21 cellular contexts compared by ENCODE assay signal in genomic region chr11:16403448-16403803, GRCh38. TPM values are rescaled to one million over a fixed set of nuclear protein-coding genes. Genes with fewer than 3 reads are reported as not detected.
DNase-seq lines count a peak whose midpoint lies in the region; ATAC-seq, FAIRE-seq and TF ChIP-seq lines count a peak whose summit lies in the region.
"Had no signal": no experiment of that assay in that cellular context is flagged by ENCODE, and none has a peak within 500 bp of the region (broad histone marks: within the 10 kb centered on the region; RNA-seq: fewer than 3 reads in every experiment).

No MANE protein-coding gene starts in this region.

- 13% methylated on average over 2 of the region's 2 CpGs; no CpG with 5 or more reads in 1 of the 2 experiments for WGBS in endodermal cell (ENCODE audit: insufficient coverage in 1 of 2, insufficient read length in 1 of 2), 2 experiments
- 33 to 44% methylated on average over 2 of the region's 2 CpGs for WGBS in testis, 2 donors

- no peak for TF ChIP-seq POLR2A in testis (IDR thresholded peaks at IDR 0.05)

- no peak overlapping the region for H3K4me3 ChIP-seq in GM23338
- H3K4me3 ChIP-seq in endodermal cell (ENCODE audit: low read length) = no peak overlapping the region
- no peak overlapping the region for H3K4me3 ChIP-seq in testis
- H3K4me3 ChIP-seq: BLaER1 had no signal

- POLR2A ChIA-PET in WTC11 (lab: Charles Lee) = no interaction called here

- 0 out of 3 replicates have a peak overlapping the region, but pooled peaks have one; percentile 6 for H3K4me3 Mint-ChIP-seq in GM23338
- H3K4me3 Mint-ChIP-seq in WTC11 = no peak overlapping the region
- H3K4me3 Mint-ChIP-seq in endodermal cell = no peak overlapping the region
- H3K4me3 Mint-ChIP-seq in nephron = no peak overlapping the region
- H3K4me3 Mint-ChIP-seq: CD8-positive, alpha-beta T cell had no signal

- no peaks in the 10 kb centered on the region for H3K9me3 ChIP-seq in endodermal cell (ENCODE audit: control insufficient read depth, low read length)
- no peaks in the 10 kb centered on the region for H3K9me3 ChIP-seq in testis
- H3K9me3 ChIP-seq: BLaER1 had no signal

- H3K9me2 ChIP-seq in GM23338 (ENCODE audit: insufficient read depth) = no peaks in the 10 kb centered on the region

- H3K27me3 ChIP-seq in GM23338 (ENCODE audit: insufficient read depth) = peaks cover 100% of the 10 kb centered on the region
- H3K27me3 ChIP-seq in endodermal cell (ENCODE audit: control insufficient read depth, insufficient read depth, low read length, poor library complexity, severe bottlenecking) = peaks cover 63% of the 10 kb centered on the region
- no peaks in the 10 kb centered on the region for H3K27me3 ChIP-seq in testis
- H3K27me3 ChIP-seq: BLaER1 had no signal

- H3K9me3 Mint-ChIP-seq in GM23338 (no peaks in the 10 kb centered on the region), WTC11 (no peaks in the 10 kb centered on the region), endodermal cell (no peaks in the 10 kb centered on the region), nephron (no peaks in the 10 kb centered on the region)

- H3K4me1 ChIP-seq in GM23338 (ENCODE audit: insufficient read depth) (peaks cover 41% of the 10 kb centered on the region), endodermal cell (ENCODE audit: control insufficient read depth, insufficient read depth, low read length) (peaks cover 7% of the 10 kb centered on the region), testis (peaks cover 5% of the 10 kb centered on the region)
- H3K4me1 ChIP-seq: BLaER1 had no signal

- H3K27ac Mint-ChIP-seq in GM23338 (no peak overlapping the region), WTC11 (no peak overlapping the region), endodermal cell (no peak overlapping the region), nephron (peak overlapping the region; percentile 9 to 64 (median 16))
- H3K27ac Mint-ChIP-seq: CD8-positive, alpha-beta T cell had no signal

- 0 out of 2 replicates have a peak overlapping the region, but pooled peaks have one; percentile 19 for H3K4me2 ChIP-seq in GM23338
- H3K4me2 ChIP-seq: BLaER1 had no signal

- no peak for FAIRE-seq in HTR-8/SVneo (lab: Jason Lieb, UNC)
- FAIRE-seq: A204.1, D721Med, GM19239 had no signal

- no peaks in the 10 kb centered on the region for H3K79me2 ChIP-seq in GM23338 (replicated peaks; ENCODE audit: insufficient read depth)

- H3F3A ChIP-seq in GM23338 (replicated peaks; ENCODE audit: low read depth) = no peaks in the 10 kb centered on the region

- H3K27ac ChIP-seq in GM23338 (ENCODE audit: low read depth) (no peak overlapping the region), endodermal cell (ENCODE audit: low read depth, low read length) (peak overlapping the region; percentile 52), testis (peak overlapping the region in 1 of 2 donors; percentile 25)
- H3K27ac ChIP-seq: BLaER1, RWPE1 had no signal

- H3K9ac ChIP-seq in endodermal cell (ENCODE audit: extremely low read depth, low read length, poor library complexity, severe bottlenecking) = no peak overlapping the region
- H3K9ac ChIP-seq: BLaER1 had no signal

- intact Hi-C loops in testis (cut with DNase I; ENCODE audit: low total_unique reads) = no loop called here

- no peak for TF ChIP-seq CTCF in GM23338 (conservative IDR thresholded peaks at IDR 0.05; ENCODE audit: low read depth in 2 of 2)
- no peak for TF ChIP-seq CTCF in WTC11 (IDR thresholded peaks at IDR 0.05)
- TF ChIP-seq CTCF in endodermal cell (conservative IDR thresholded peaks at IDR 0.05) = no peak
- no peak for TF ChIP-seq CTCF in nephron (IDR thresholded peaks at IDR 0.05; ENCODE audit: unreplicated experiment in 3 of 3)
- TF ChIP-seq CTCF in testis (IDR thresholded peaks at IDR 0.05) = no peak

- CTCF ChIA-PET in WTC11 (lab: Charles Lee) = interaction anchor here (0.9 to 1.7 kb wide), 2 partner anchors 204 to 210 kb away, joined by 3 to 9 read pairs; no protein-coding TSS in a partner anchor

- H3K36me3 ChIP-seq in GM23338 (ENCODE audit: insufficient read depth) = no peaks in the 10 kb centered on the region
- H3K36me3 ChIP-seq in endodermal cell (ENCODE audit: control insufficient read depth, insufficient read depth, low read length) = no peaks in the 10 kb centered on the region
- H3K36me3 ChIP-seq in testis (ENCODE audit: low read depth, missing control alignments) = no peaks in the 10 kb centered on the region
- H3K36me3 ChIP-seq: BLaER1 had no signal

- no peak overlapping the region for H2AFZ ChIP-seq in GM23338

- H3K4me1 Mint-ChIP-seq in GM23338 (peaks cover 48% of the 10 kb centered on the region), WTC11 (peaks cover 29% of the 10 kb centered on the region), endodermal cell (peaks cover 31% of the 10 kb centered on the region), nephron (peaks cover 22% of the 10 kb centered on the region)

- DNase-seq in GM23338 (ENCODE audit: low spot score) = no peak
- no peak for DNase-seq in WTC11 (ENCODE audit: low spot score)
- no peak for DNase-seq in endodermal cell
- DNase-seq in activated T-cell treated with anti-CD3 and anti-CD28 coated beads, Interleukin-2, amount 50 U/mL, for 1 hour = no peak
- no peak for DNase-seq in HTR-8/SVneo (ENCODE audit: insufficient read length, low spot score)
- DNase-seq in testis = no peak
- DNase-seq: CD8-positive, alpha-beta T cell; GF-D8; KG1; NCI-H1436 treated with DMSO at 0.1 percent for 48 hours; NCI-H2029 treated with DMSO at 0.1 percent for 48 hours; NCI-H2171 treated with DMSO at 0.1 percent for 48 hours; NCI-H446 treated with DMSO at 0.1 percent for 48 hours had no signal

- peak; percentile 66 for ATAC-seq in GM23338
- ATAC-seq in WTC11 = peak; percentile 35
- ATAC-seq in GM21515 (IDR thresholded peaks at IDR 0.05; ENCODE audit: unreplicated experiment) = no peak
- ATAC-seq: CD8-positive, alpha-beta T cell had no signal

- peaks cover 10% of the 10 kb centered on the region; the same call in 1 of the 2 replicates for H4K20me1 ChIP-seq in GM23338 (replicated peaks; ENCODE audit: insufficient read depth)
- H4K20me1 ChIP-seq: BLaER1 had no signal

- H3K27me3 Mint-ChIP-seq in GM23338 (ENCODE audit: insufficient read depth, low read depth, poor library complexity) (peaks cover 84% of the 10 kb centered on the region), WTC11 (ENCODE audit: low read depth) (peaks cover 97% of the 10 kb centered on the region), endodermal cell (ENCODE audit: insufficient read depth) (peaks cover 79% of the 10 kb centered on the region), nephron (ENCODE audit: low read depth) (no peaks in the 10 kb centered on the region)

- no peaks in the 10 kb centered on the region for H3K36me3 Mint-ChIP-seq in GM23338 (ENCODE audit: low read depth)
- no peaks in the 10 kb centered on the region for H3K36me3 Mint-ChIP-seq in WTC11
- no peaks in the 10 kb centered on the region for H3K36me3 Mint-ChIP-seq in endodermal cell (ENCODE audit: low read depth)
- no peaks in the 10 kb centered on the region for H3K36me3 Mint-ChIP-seq in nephron (ENCODE audit: low read depth)
- H3K36me3 Mint-ChIP-seq: CD8-positive, alpha-beta T cell had no signal

TF ChIP-seq in GM23338, 12 proteins besides CTCF, POLR2A, EP300 and RAD21 (continues in another document):
- TF ChIP-seq EZH2 (IDR thresholded peaks at IDR 0.05; ENCODE audit: low read depth, unreplicated experiment) (no peak), NANOG (IDR thresholded peaks at IDR 0.05; ENCODE audit: borderline replicate concordance) (no peak)

TF ChIP-seq in WTC11, 78 proteins besides CTCF, POLR2A, EP300 and RAD21 (continues in another document):
- TF ChIP-seq ELF4 (CRISPR knock-in tag; IDR thresholded peaks at IDR 0.05; ENCODE audit: low read depth) = no peak
- TF ChIP-seq KAT7 (CRISPR knock-in tag; IDR thresholded peaks at IDR 0.05; ENCODE audit: borderline replicate concordance) = no peak
- no peak for TF ChIP-seq PRDM15 (CRISPR knock-in tag; IDR thresholded peaks at IDR 0.05)
- TF ChIP-seq, protein P1, sequence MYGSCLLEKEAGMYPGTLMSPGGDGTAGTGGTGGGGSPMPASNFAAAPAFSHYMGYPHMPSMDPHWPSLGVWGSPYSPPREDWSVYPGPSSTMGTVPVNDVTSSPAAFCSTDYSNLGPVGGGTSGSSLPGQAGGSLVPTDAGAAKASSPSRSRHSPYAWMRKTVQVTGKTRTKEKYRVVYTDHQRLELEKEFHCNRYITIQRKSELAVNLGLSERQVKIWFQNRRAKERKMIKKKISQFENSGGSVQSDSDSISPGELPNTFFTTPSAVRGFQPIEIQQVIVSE (CRISPR knock-in tag; IDR thresholded peaks at IDR 0.05; ENCODE audit: borderline replicate concordance) = no peak
- TF ChIP-seq NR3C1 (CRISPR knock-in tag; conservative IDR thresholded peaks at IDR 0.05; ENCODE audit: low read depth) = no peak

RNA-seq across cellular contexts. Expression of gene SOX6, which starts 47.1 kb away (rescaled TPM):
- 0.03 and 0.70 TPM in 2 replicates for total RNA-seq in GM23338 (2014; rRNA removed; shearing (Covaris generic))
- polyA plus RNA-seq in GM23338 (2016; fragmentation: Nextera tagmentation; extraction: Ambion mirVana) (0.31 and 0.66 TPM in 2 replicates), testis (ENCODE audit: insufficient read depth, low read depth, low replicate concordance) (39.6 TPM)
- total RNA-seq in WTC11 (2021) (0.13 to 0.62 TPM (median 0.32 TPM) in 3 replicates), endodermal cell (under 1 TPM; 0.13 to 0.20 TPM), testis (10 to 100 TPM; 52.3 to 74.0 TPM)
- polyA plus RNA-seq in endodermal cell (2013, experiment 1 of 2) = 3.9 TPM
- 5.8 TPM for polyA plus RNA-seq in endodermal cell (2013, experiment 2 of 2)
- total RNA-seq: CD8-positive, alpha-beta T cell; M059J had no signal

Comparison
In these comparisons a context has a peak if more than half of its experiments do, and no peak if none do; other contexts are left out.
1. H3K27ac Mint-ChIP-seq: peak in nephron (3 of 3); none in GM23338 (single experiment), WTC11 (single experiment) and endodermal cell (single experiment).
2. RNA of gene SOX6, which starts 47.1 kb away (total RNA-seq): 52.3 to 74.0 TPM in testis; 0.13 to 0.20 TPM in endodermal cell, 0.13 to 0.62 TPM in WTC11 and 0.03 to 0.70 TPM in GM23338; every median in the first group is over 10 times any median in the second.